In the genomic region with DNA sequence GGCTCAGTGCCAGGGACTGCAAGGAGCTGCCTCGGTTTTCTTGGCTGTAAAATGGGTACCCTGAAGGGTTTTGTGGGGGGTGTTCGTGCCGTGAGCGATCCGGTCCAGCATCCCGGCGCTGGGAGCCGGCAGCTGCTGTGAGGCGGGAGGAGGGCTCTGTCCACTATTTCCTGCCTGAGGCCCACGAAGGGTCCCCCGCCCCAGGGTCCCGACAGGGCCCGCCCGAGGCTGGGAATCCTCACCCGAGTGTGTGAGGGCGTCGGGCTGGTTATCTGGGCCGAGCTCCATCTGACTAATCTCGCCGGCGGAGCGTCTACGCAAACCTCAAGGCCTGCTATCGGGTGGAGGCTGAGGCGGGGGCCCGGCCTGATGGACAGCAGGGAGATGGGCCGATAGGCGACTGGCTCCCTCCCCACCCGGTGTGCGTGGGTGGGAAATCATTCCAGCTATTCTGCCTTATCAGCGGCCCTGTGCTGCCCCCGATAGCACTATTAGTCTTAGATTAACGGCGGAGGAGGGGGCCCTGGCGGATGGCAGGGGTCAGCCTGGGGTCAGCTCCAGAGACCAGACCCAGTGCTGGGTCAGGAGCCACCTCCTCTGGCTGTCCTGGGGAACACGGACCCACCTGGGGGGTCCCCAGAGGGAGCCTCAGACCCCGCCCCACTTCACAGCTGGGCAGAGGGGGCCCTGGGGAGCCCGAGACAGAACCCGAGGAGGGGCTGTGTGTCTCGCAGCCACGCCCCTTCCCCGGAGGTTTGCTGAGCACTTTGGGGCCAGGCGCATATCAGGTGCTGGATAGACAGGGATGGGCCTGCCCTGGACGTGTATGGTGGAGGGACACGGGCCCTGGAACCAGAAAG, we compare ENCODE assay signal across 15 cellular contexts. TPM values are rescaled to one million over a fixed set of nuclear protein-coding genes. Genes with fewer than 3 reads are reported as not detected.
DNase-seq lines count a peak whose midpoint lies in the region; ATAC-seq and TF ChIP-seq lines count a peak whose summit lies in the region.
"Had no signal": no experiment of that assay in that cellular context is flagged by ENCODE, and none has a peak within 500 bp of the region (broad histone marks: within the 10 kb centered on the region; RNA-seq: fewer than 3 reads in every experiment).

No MANE protein-coding gene starts in this region.

- ATAC-seq in Right ventricle myocardium superior (ENCODE audit: poor library complexity): no peak
- no peak for ATAC-seq in GM19324 (IDR thresholded peaks at IDR 0.05; ENCODE audit: low FRiP score, unreplicated experiment)
- ATAC-seq: stimulated activated memory B cell treated with anti-CD40 and anti-IgM and Interleukin-4, amounts not matched to agents 10 μg/mL and 1 μg/mL and 100 μg/mL, for 72 hours had no signal

- H3K36me3 ChIP-seq in right atrium auricular region (no peaks in the 10 kb centered on the region), brain microvascular endothelial cell (replicated peaks) (no peaks in the 10 kb centered on the region)
- H3K36me3 ChIP-seq: transverse colon had no signal

- H3K4me3 ChIP-seq in right atrium auricular region: no peak overlapping the region
- no peak overlapping the region for H3K4me3 ChIP-seq in brain microvascular endothelial cell (ENCODE audit: low read depth, low read length)
- H3K4me3 ChIP-seq: GM23248, transverse colon had no signal

- TF ChIP-seq CTCF in right atrium auricular region (IDR thresholded peaks at IDR 0.05): no peak
- TF ChIP-seq CTCF in brain microvascular endothelial cell (IDR thresholded peaks at IDR 0.05; ENCODE audit: low read depth, low read length, missing control alignments): no peak

- H3K4me1 ChIP-seq in right atrium auricular region: peaks cover 0 to 32% of the 10 kb centered on the region in 2 donors
- H3K4me1 ChIP-seq: transverse colon had no signal

- H3K27ac ChIP-seq in right atrium auricular region (peak overlapping the region in 1 of 2 donors; percentile 71), brain microvascular endothelial cell (no peak overlapping the region)
- H3K27ac ChIP-seq: GM23248, transverse colon had no signal

- intact Hi-C loops in Right ventricle myocardium superior (cut with DNase I): no loop called here

- H3K27me3 ChIP-seq in right atrium auricular region (no peaks in the 10 kb centered on the region), brain microvascular endothelial cell (replicated peaks) (no peaks in the 10 kb centered on the region)
- H3K27me3 ChIP-seq: transverse colon had no signal

- no peaks in the 10 kb centered on the region for H3K9me3 ChIP-seq in right atrium auricular region
- H3K9me3 ChIP-seq: transverse colon had no signal

- in situ Hi-C loops in brain microvascular endothelial cell (cut with HindIII; ENCODE audit: low pct_ligation_motif_present, low sequenced_read_pairs): no loop called here

- DNase-seq in right atrium auricular region (ENCODE audit: low spot score): peak; percentile 71
- DNase-seq in Right ventricle myocardium superior: no peak
- DNase-seq in brain microvascular endothelial cell: peak; percentile 1
- peak; percentile 78 for DNase-seq in iris pigment epithelial cell (ENCODE audit: low read depth)
- DNase-seq in pons (ENCODE audit: low spot score): no peak
- no peak for DNase-seq in mucosa of gallbladder (ENCODE audit: low spot score)
- no peak for DNase-seq in foreskin melanocyte
- DNase-seq: activated CD4-positive, alpha-beta T cell treated with anti-CD3 and anti-CD28 coated beads, Interleukin-2, amount 50 U/mL, for 1 hour; activated naive CD4-positive, alpha-beta T cell treated with Interleukin-2 at 50 U/mL for 16 hours; anterior cingulate cortex; DMS79 treated with DMSO at 0.1 percent for 48 hours; GM23248; transverse colon had no signal

RNA-seq across cellular contexts. Expression of a gene that starts 44.7 kb away (rescaled TPM):
- total RNA-seq in right atrium auricular region (1 to 10 TPM; 1.7 to 2.4 TPM), Right ventricle myocardium superior (3.6 TPM), mucosa of gallbladder (72.0 TPM)

Comparison
In these comparisons a context has a peak if more than half of its experiments do, and no peak if none do; other contexts are left out.
1. DNase-seq: peak in right atrium auricular region (single experiment), brain microvascular endothelial cell (single experiment) and iris pigment epithelial cell (single experiment); none in Right ventricle myocardium superior (single experiment), pons (single experiment), mucosa of gallbladder (single experiment) and foreskin melanocyte (single experiment).
2. RNA of a gene that starts 44.7 kb away (total RNA-seq): 72.0 TPM in mucosa of gallbladder (single experiment); 3.6 TPM in Right ventricle myocardium superior (single experiment) and 1.7 to 2.4 TPM in right atrium auricular region; every median in the first group is over 10 times any median in the second.